1 cellular context compared by ENCODE assay signal in genomic region chr16:50289950-50290764, GRCh38.
TF ChIP-seq lines count a peak whose summit lies in the region.

No MANE protein-coding gene starts in this region.

TF ChIP-seq in GM12878, 131 proteins besides CTCF, POLR2A, EP300 and RAD21:
- TF ChIP-seq RAD51 (IDR thresholded peaks at IDR 0.05): no peak
- TF ChIP-seq STAT1 (conservative IDR thresholded peaks at IDR 0.05): no peak
- no peak for TF ChIP-seq KAT2A (conservative IDR thresholded peaks at IDR 0.05; ENCODE audit: control insufficient read depth, low read depth, low read length)
- no peak for TF ChIP-seq RFX5 (IDR thresholded peaks at IDR 0.05; ENCODE audit: low read depth, low read length)
- no peak for TF ChIP-seq SMAD5 (IDR thresholded peaks at IDR 0.05; ENCODE audit: low read depth)
- TF ChIP-seq CHD4 (IDR thresholded peaks at IDR 0.05): no peak
- TF ChIP-seq REST (IDR thresholded peaks at IDR 0.05; ENCODE audit: low read depth, low read length): no peak
- no peak for TF ChIP-seq HDAC2 (IDR thresholded peaks at IDR 0.05)
- no peak for TF ChIP-seq ZNF687 (IDR thresholded peaks at IDR 0.05)
- TF ChIP-seq USF2 (IDR thresholded peaks at IDR 0.05; ENCODE audit: borderline replicate concordance, low read depth, low read length): no peak
- no peak for TF ChIP-seq ZNF207 (IDR thresholded peaks at IDR 0.05; ENCODE audit: borderline replicate concordance)
- TF ChIP-seq USF1 (IDR thresholded peaks at IDR 0.05; ENCODE audit: borderline replicate concordance, extremely low read length, insufficient read depth, low read depth, low read length): no peak
- no peak for TF ChIP-seq SMAD1 (IDR thresholded peaks at IDR 0.05; ENCODE audit: low read depth, partially characterized antibody)
- TF ChIP-seq ZNF274 (IDR thresholded peaks at IDR 0.05; ENCODE audit: insufficient read depth, insufficient read length): no peak
- TF ChIP-seq SMARCA5 (IDR thresholded peaks at IDR 0.05): no peak
